ENCODE assay signal across 29 cellular contexts in the genomic region with DNA sequence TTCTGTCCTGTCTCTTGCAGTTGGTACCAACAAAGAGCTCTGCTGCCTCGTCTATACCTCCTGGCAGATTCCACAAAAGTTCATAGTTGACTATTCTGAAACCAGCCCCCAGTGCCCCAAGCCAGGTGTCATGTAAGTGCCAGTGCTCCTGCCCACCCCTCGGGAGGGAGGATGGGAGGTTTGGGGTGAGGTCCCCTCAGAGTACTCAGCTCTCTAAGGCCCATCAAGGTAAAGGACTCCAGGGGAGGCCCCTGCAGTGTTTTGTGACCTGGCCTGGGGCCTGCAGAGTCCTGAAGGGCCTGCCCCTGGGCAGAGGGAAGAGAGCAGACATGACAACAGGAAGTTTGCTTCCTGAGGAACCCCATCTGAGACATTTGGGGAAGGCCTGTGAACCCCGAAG. TPM values are rescaled to one million over a fixed set of nuclear protein-coding genes. Genes with fewer than 3 reads are reported as not detected.
"Had no signal": no experiment of that assay in that cellular context is flagged by ENCODE, and none has a peak within 500 bp of the region (broad histone marks: within the 10 kb centered on the region; RNA-seq: fewer than 3 reads in every experiment).

No MANE protein-coding gene starts in this region.

- DNase-seq: cortex of kidney; dorsolateral prefrontal cortex; effector CD4-positive, alpha-beta T cell; endodermal cell; foreskin fibroblast; gastrocnemius medialis; head of caudate nucleus; kidney; stimulated activated CD4-positive, alpha-beta T cell treated with anti-CD3 and anti-CD28 coated beads, Interleukin-2, amount 100 ng/mL, for 24 hours; stimulated activated CD4-positive, alpha-beta T cell treated with anti-CD3 and anti-CD28 coated beads, Interleukin-4, amount 100 ng/mL, for 24 hours; stimulated activated naive CD8-positive, alpha-beta T cell treated with anti-CD3 and anti-CD28 coated beads, Interleukin-15, Interleukin-2, amounts not matched to agents 100 U/mL and 50 U/mL, for 24 hours; substantia nigra; testis; tibial artery had no signal

- H3K4me3 Mint-ChIP-seq: endodermal cell; memory B cell; nephron; neural progenitor cell; stimulated activated memory B cell treated with anti-CD40 and anti-IgM and Interleukin-4, amounts not matched to agents 10 μg/mL and 1 μg/mL and 100 μg/mL, for 72 hours; type B pancreatic cell had no signal

- H3K4me1 Mint-ChIP-seq: endodermal cell, nephron, neural progenitor cell had no signal

- H3K36me3 Mint-ChIP-seq: memory B cell; neural progenitor cell; stimulated activated memory B cell treated with anti-CD40 and anti-IgM and Interleukin-4, amounts not matched to agents 10 μg/mL and 1 μg/mL and 100 μg/mL, for 72 hours; type B pancreatic cell had no signal

- H3K9me3 Mint-ChIP-seq: endodermal cell; memory B cell; nephron; stimulated activated memory B cell treated with anti-CD40 and anti-IgM and Interleukin-4, amounts not matched to agents 10 μg/mL and 1 μg/mL and 100 μg/mL, for 72 hours; type B pancreatic cell had no signal

- ATAC-seq: esophagus mucosa; gastrocnemius medialis; left lobe of liver; sciatic nerve; stimulated activated memory B cell treated with anti-CD40 and anti-IgM and Interleukin-4, amounts not matched to agents 10 μg/mL and 1 μg/mL and 100 μg/mL, for 72 hours; stimulated activated naive CD8-positive, alpha-beta T cell treated with anti-CD3 and anti-CD28 coated beads, Interleukin-15, Interleukin-2, amounts not matched to agents 100 U/mL and 50 U/mL, for 24 hours had no signal

- H3K27ac Mint-ChIP-seq: endodermal cell; memory B cell; nephron; neural progenitor cell; stimulated activated memory B cell treated with anti-CD40 and anti-IgM and Interleukin-4, amounts not matched to agents 10 μg/mL and 1 μg/mL and 100 μg/mL, for 72 hours; type B pancreatic cell had no signal

RNA-seq across cellular contexts. Expression of a gene that starts 6.4 kb away (rescaled TPM):
- total RNA-seq: endodermal cell, glomerular endothelial cell, smooth muscle cell, urinary bladder had no signal

RNA-seq across cellular contexts. Expression of a gene that starts 19.5 kb away (rescaled TPM):
- total RNA-seq: endodermal cell, esophagus mucosa, glomerular endothelial cell, prostate gland had no signal

RNA-seq across cellular contexts. Expression of a gene that starts 33.2 kb away (rescaled TPM):
- total RNA-seq: endodermal cell, esophagus mucosa, glomerular endothelial cell had no signal

RNA-seq across cellular contexts. Expression of a gene that starts 52.7 kb away (rescaled TPM):
- total RNA-seq: dorsolateral prefrontal cortex, endodermal cell, gastrocnemius medialis, glomerular endothelial cell, mononuclear cell, osteoblast, right atrium auricular region, smooth muscle cell had no signal
